ENCODE assay signal across 24 cellular contexts in the genomic region with DNA sequence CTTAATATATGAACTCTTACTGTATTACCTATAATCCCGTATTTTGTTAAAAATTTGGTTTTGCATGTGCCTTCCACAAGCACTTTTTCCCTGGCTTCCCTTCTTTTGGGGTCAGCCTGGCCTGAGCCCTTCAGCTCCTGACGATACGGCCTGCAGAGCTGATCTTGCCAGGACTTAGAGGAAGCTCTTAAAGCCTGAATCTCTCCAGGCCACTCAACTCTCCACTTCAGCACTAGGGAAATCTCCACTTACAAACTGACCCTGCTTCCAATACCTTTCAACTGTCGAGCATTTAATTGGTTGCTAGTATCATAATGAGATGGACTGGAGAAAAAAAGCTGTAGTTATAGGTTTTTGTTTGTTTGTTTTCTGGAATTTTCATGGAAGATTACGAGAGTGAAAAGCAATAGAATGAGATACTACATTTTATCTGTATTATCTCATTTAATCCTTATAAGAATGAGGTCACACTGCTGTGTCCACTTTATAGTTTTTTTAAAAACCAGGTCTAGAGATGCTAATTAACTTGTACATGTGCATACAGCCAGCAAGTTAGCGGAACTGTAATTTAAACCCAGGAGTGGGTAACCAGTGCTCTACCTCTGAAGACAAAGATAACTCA. TPM values are rescaled to one million over a fixed set of nuclear protein-coding genes. Genes with fewer than 3 reads are reported as not detected.
DNase-seq lines count a peak whose midpoint lies in the region; ATAC-seq and TF ChIP-seq lines count a peak whose summit lies in the region.
"Had no signal": no experiment of that assay in that cellular context is flagged by ENCODE, and none has a peak within 500 bp of the region (broad histone marks: within the 10 kb centered on the region; RNA-seq: fewer than 3 reads in every experiment).

No MANE protein-coding gene starts in this region.

- H3K27me3 ChIP-seq in right atrium auricular region, result no peaks in the 10 kb centered on the region
- H3K27me3 ChIP-seq: tibial artery had no signal

- H3K27ac Mint-ChIP-seq in T-helper 17 cell, result peak overlapping the region; percentile 53
- peak overlapping the region; percentile 32 for H3K27ac Mint-ChIP-seq in stimulated activated memory B cell treated with anti-CD40 and anti-IgM and Interleukin-4, amounts not matched to agents 10 μg/mL and 1 μg/mL and 100 μg/mL, for 72 hours
- H3K27ac Mint-ChIP-seq: activated naive CD8-positive, alpha-beta T cell treated with anti-CD3 and anti-CD28 coated beads, Interleukin-2, amount 10 ng/mL, durations not matched to agents 7 days and 5 days had no signal

- H3K4me1 Mint-ChIP-seq in T-helper 17 cell, result peaks cover 50% of the 10 kb centered on the region
- H3K4me1 Mint-ChIP-seq in stimulated activated memory B cell treated with anti-CD40 and anti-IgM and Interleukin-4, amounts not matched to agents 10 μg/mL and 1 μg/mL and 100 μg/mL, for 72 hours, result peaks cover 80% of the 10 kb centered on the region

- peak overlapping the region; percentile 18 to 30 for H3K27ac ChIP-seq in right atrium auricular region
- H3K27ac ChIP-seq: 22Rv1 had no signal

- H3K36me3 Mint-ChIP-seq in T-helper 17 cell (ENCODE audit: low read depth), result peaks cover 6% of the 10 kb centered on the region
- H3K36me3 Mint-ChIP-seq in stimulated activated memory B cell treated with anti-CD40 and anti-IgM and Interleukin-4, amounts not matched to agents 10 μg/mL and 1 μg/mL and 100 μg/mL, for 72 hours, result peaks cover 83% of the 10 kb centered on the region

- no peak overlapping the region for H3K4me3 Mint-ChIP-seq in T-helper 17 cell
- no peak overlapping the region for H3K4me3 Mint-ChIP-seq in stimulated activated memory B cell treated with anti-CD40 and anti-IgM and Interleukin-4, amounts not matched to agents 10 μg/mL and 1 μg/mL and 100 μg/mL, for 72 hours
- H3K4me3 Mint-ChIP-seq: activated naive CD8-positive, alpha-beta T cell treated with anti-CD3 and anti-CD28 coated beads, Interleukin-2, amount 10 ng/mL, durations not matched to agents 7 days and 5 days; CD8-positive, alpha-beta memory T cell had no signal

- peaks cover 13% of the 10 kb centered on the region for H3K36me3 ChIP-seq in right atrium auricular region

- H3K27me3 Mint-ChIP-seq in T-helper 17 cell, result no peaks in the 10 kb centered on the region
- no peaks in the 10 kb centered on the region for H3K27me3 Mint-ChIP-seq in stimulated activated memory B cell treated with anti-CD40 and anti-IgM and Interleukin-4, amounts not matched to agents 10 μg/mL and 1 μg/mL and 100 μg/mL, for 72 hours
- H3K27me3 Mint-ChIP-seq: activated naive CD8-positive, alpha-beta T cell treated with anti-CD3 and anti-CD28 coated beads, Interleukin-2, amount 10 ng/mL, durations not matched to agents 7 days and 5 days; CD8-positive, alpha-beta memory T cell had no signal

- H3K4me1 ChIP-seq in right atrium auricular region, result peaks cover 4 to 64% of the 10 kb centered on the region in 2 donors

- ATAC-seq in T-helper 17 cell (no peak), HG03095 (IDR thresholded peaks at IDR 0.05; ENCODE audit: unreplicated experiment) (no peak), HG03135 (IDR thresholded peaks at IDR 0.05; ENCODE audit: unreplicated experiment) (no peak)
- no peak for ATAC-seq in stimulated activated memory B cell treated with anti-CD40 and anti-IgM and Interleukin-4, amounts not matched to agents 10 μg/mL and 1 μg/mL and 100 μg/mL, for 72 hours

- H3K9me3 ChIP-seq in T-helper 17 cell (ENCODE audit: control insufficient read depth, low read length, poor library complexity, severe bottlenecking) (no peaks in the 10 kb centered on the region), right atrium auricular region (no peaks in the 10 kb centered on the region)
- H3K9me3 ChIP-seq: tibial artery had no signal

- no peak for TF ChIP-seq CTCF in right atrium auricular region (IDR thresholded peaks at IDR 0.05)

- DNase-seq in DMS79 treated with DMSO at 0.1 percent for 48 hours (lab: John Stamatoyannopoulos, UW) (peak; percentile 7), DMS79 (lab: John Stamatoyannopoulos, UW) (no peak), T-helper 17 cell (no peak), right atrium auricular region (ENCODE audit: low spot score) (no peak)
- DNase-seq in stimulated activated CD4-positive, alpha-beta T cell treated with anti-CD3 and anti-CD28 coated beads, Interleukin-4, amount 100 ng/mL, for 24 hours, result no peak
- DNase-seq: activated CD4-positive, alpha-beta T cell treated with anti-CD3 and anti-CD28 coated beads for 4 hours; activated naive CD8-positive, alpha-beta T cell treated with anti-CD3 and anti-CD28 coated beads, Interleukin-2, amount 10 ng/mL, durations not matched to agents 7 days and 5 days; AML-193; CD8-positive, alpha-beta memory T cell; DMS53; Kasumi-1; kidney glomerular epithelial cell; midbrain; NCI-H1048; NCI-H187; NCI-H446 treated with DMSO at 0.1 percent for 48 hours; stimulated activated CD4-positive, alpha-beta T cell treated with anti-CD3 and anti-CD28 coated beads, Interleukin-2, amount 100 ng/mL, for 24 hours; stimulated activated naive CD4-positive, alpha-beta T cell treated with Interleukin-2 at 50 U/mL for 16 hours; T-helper 2 cell; tibial artery had no signal

- H3K9me3 Mint-ChIP-seq in stimulated activated memory B cell treated with anti-CD40 and anti-IgM and Interleukin-4, amounts not matched to agents 10 μg/mL and 1 μg/mL and 100 μg/mL, for 72 hours, result peaks cover 3% of the 10 kb centered on the region
- H3K9me3 Mint-ChIP-seq: CD8-positive, alpha-beta memory T cell had no signal

- H3K4me3 ChIP-seq in right atrium auricular region, result no peak overlapping the region
- H3K4me3 ChIP-seq: tibial artery had no signal

RNA-seq across cellular contexts. Expression of gene ZBTB38, which starts 54.8 kb away (rescaled TPM):
- total RNA-seq in T-helper 17 cell (10 to 100 TPM; 51.6 to 54.0 TPM), right atrium auricular region (100 to 1,000 TPM; 120 to 127 TPM)
